10 cellular contexts compared by ENCODE assay signal in the genomic region with DNA sequence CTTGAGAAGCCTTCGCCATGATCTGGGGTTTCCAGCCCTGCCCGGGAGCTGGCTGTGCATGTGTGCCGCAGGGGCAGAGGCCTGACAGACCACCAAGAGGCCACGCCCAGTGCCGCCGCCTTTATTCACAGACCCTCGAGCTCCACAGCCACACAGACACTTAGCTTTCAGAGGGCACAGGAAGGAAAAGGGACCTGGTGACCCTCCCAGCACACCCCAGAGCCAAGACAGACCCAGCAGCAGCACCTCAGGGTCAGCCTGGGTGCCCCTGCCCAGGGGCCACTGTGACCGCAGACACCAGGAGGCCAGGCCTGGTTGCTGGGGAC. TPM values are rescaled to one million over a fixed set of nuclear protein-coding genes. Genes with fewer than 3 reads are reported as not detected.
A peak's percentile ranks its signal among the peaks of the same experiment; 100 is the strongest.
DNase-seq lines count a peak whose midpoint lies in the region; ATAC-seq, FAIRE-seq and TF ChIP-seq lines count a peak whose summit lies in the region.
"Had no signal": no experiment of that assay in that cellular context is flagged by ENCODE, and none has a peak within 500 bp of the region (broad histone marks: within the 10 kb centered on the region; RNA-seq: fewer than 3 reads in every experiment).

No MANE protein-coding gene starts in this region.

- TF ChIP-seq RAD21 in HCT116 (IDR thresholded peaks at IDR 0.05; ENCODE audit: low read depth) (no peak), HepG2 (CRISPR knock-in tag; IDR thresholded peaks at IDR 0.05) (no peak)

- H3K4me1 ChIP-seq in HCT116 (ENCODE audit: control insufficient read depth in 1 of 2, insufficient read depth in 2 of 2, low read length in 2 of 2) (peaks cover 21 to 24% of the 10 kb centered on the region in 2 experiments), HepG2 (ENCODE audit: insufficient read depth, low read length) (peaks cover 32% of the 10 kb centered on the region)
- H3K4me1 ChIP-seq: thyroid gland had no signal

- H3K27ac Mint-ChIP-seq in activated T-helper 17 cell treated with anti-CD3 and anti-CD28 coated beads, Interleukin-2, amount 50 U/mL, for 72 hours = peak overlapping the region; percentile 43
- H3K27ac Mint-ChIP-seq in stimulated activated effector memory CD8-positive, alpha-beta T cell treated with anti-CD3 and anti-CD28 coated beads, Interleukin-12 subunit alpha, Interleukin-12 subunit beta, amount 100 ng/mL, for 72 hours = peak overlapping the region; percentile 60
- H3K27ac Mint-ChIP-seq: activated naive CD8-positive, alpha-beta T cell treated with anti-CD3 and anti-CD28 coated beads for 36 hours had no signal

- RAD21 ChIA-PET in HCT116 (lab: Charles Lee; ENCODE audit: low non-redundant PET in 1 of 2, low total read pairs in 2 of 2, uncharacterized antibody in 2 of 2, unreplicated experiment in 2 of 2) = interaction anchor here in 1 of 2 experiments (0.9 kb wide), 1 partner anchor 28 kb away, joined by 3 read pairs; no protein-coding TSS in a partner anchor

- H3K9me3 Mint-ChIP-seq in activated T-helper 17 cell treated with anti-CD3 and anti-CD28 coated beads, Interleukin-2, amount 50 U/mL, for 72 hours = no peaks in the 10 kb centered on the region
- H3K9me3 Mint-ChIP-seq in stimulated activated effector memory CD8-positive, alpha-beta T cell treated with anti-CD3 and anti-CD28 coated beads, Interleukin-12 subunit alpha, Interleukin-12 subunit beta, amount 100 ng/mL, for 72 hours = no peaks in the 10 kb centered on the region
- H3K9me3 Mint-ChIP-seq: activated naive CD8-positive, alpha-beta T cell treated with anti-CD3 and anti-CD28 coated beads for 36 hours had no signal

- H3K4me1 Mint-ChIP-seq in activated T-helper 17 cell treated with anti-CD3 and anti-CD28 coated beads, Interleukin-2, amount 50 U/mL, for 72 hours = peaks cover 5% of the 10 kb centered on the region
- H3K4me1 Mint-ChIP-seq in stimulated activated effector memory CD8-positive, alpha-beta T cell treated with anti-CD3 and anti-CD28 coated beads, Interleukin-12 subunit alpha, Interleukin-12 subunit beta, amount 100 ng/mL, for 72 hours = peaks cover 22% of the 10 kb centered on the region
- H3K4me1 Mint-ChIP-seq: activated naive CD8-positive, alpha-beta T cell treated with anti-CD3 and anti-CD28 coated beads for 36 hours had no signal

- peak overlapping the region; percentile 41 for H3K9ac ChIP-seq in HCT116 (ENCODE audit: low read length)
- H3K9ac ChIP-seq in HepG2 (ENCODE audit: insufficient read depth, low read depth, low read length) = no peak overlapping the region; the same call in 1 of the 2 replicates

- BruUV-seq in HCT116 (replicated peaks; lab: Mats Ljungman, UMichigan) (no TSS peak), HepG2 (replicated peaks; lab: Mats Ljungman, UMichigan) (no TSS peak)

- POLR2A ChIA-PET in HCT116 (lab: Charles Lee) (interaction anchor here (1.0 to 2.4 kb wide), 3 partner anchors 11 to 45 kb away, joined by 3 to 8 read pairs (median 5); a partner anchor contains a TSS), HepG2 (lab: Yijun Ruan, JAX) (interaction anchor here (0.6 to 2.1 kb wide), 24 partner anchors 11 to 284 kb away, joined by 3 to 52 read pairs (median 5); a partner anchor contains a TSS)

- H3K27me3 Mint-ChIP-seq in activated T-helper 17 cell treated with anti-CD3 and anti-CD28 coated beads, Interleukin-2, amount 50 U/mL, for 72 hours = peaks cover 4% of the 10 kb centered on the region

- in situ Hi-C loops in HepG2 (cut with HindIII; ENCODE audit: extremely low pct_ligation_motif_present, low pct_unique_long_range_greater_than_20kb) = no loop called here

- H3K4me2 ChIP-seq in HCT116 (ENCODE audit: low read length) (peak overlapping the region; percentile 61), HepG2 (ENCODE audit: low read depth, low read length) (0 out of 2 replicates have a peak overlapping the region, but pooled peaks have one; percentile 43)

- TF ChIP-seq POLR2A in HCT116 (IDR thresholded peaks at IDR 0.05; ENCODE audit: borderline replicate concordance, extremely low read depth, insufficient read depth, insufficient read length) (no peak), HepG2 (IDR thresholded peaks at IDR 0.05; ENCODE audit: insufficient read depth in 1 of 2, low read depth in 2 of 2, low read length in 2 of 2) (no peak)

- H3K9me2 ChIP-seq in HCT116 (ENCODE audit: insufficient read depth) = no peaks in the 10 kb centered on the region

- H3K36me3 Mint-ChIP-seq in activated T-helper 17 cell treated with anti-CD3 and anti-CD28 coated beads, Interleukin-2, amount 50 U/mL, for 72 hours (ENCODE audit: low read depth) = no peaks in the 10 kb centered on the region
- peaks cover 4% of the 10 kb centered on the region for H3K36me3 Mint-ChIP-seq in stimulated activated effector memory CD8-positive, alpha-beta T cell treated with anti-CD3 and anti-CD28 coated beads, Interleukin-12 subunit alpha, Interleukin-12 subunit beta, amount 100 ng/mL, for 72 hours

- no peaks in the 10 kb centered on the region for H3K79me2 ChIP-seq in HCT116 (ENCODE audit: insufficient read depth, low read length)
- no peaks in the 10 kb centered on the region for H3K79me2 ChIP-seq in HepG2 (ENCODE audit: insufficient read depth, low read length)

- DNase-seq in HCT116 (ENCODE audit: low read depth, low spot score) (no peak), HepG2 (ENCODE audit: low spot score) (no peak), DMS 273 (lab: John Stamatoyannopoulos, UW; ENCODE audit: unreplicated experiment) (no peak), NCI-H1048 (lab: John Stamatoyannopoulos, UW) (no peak)
- DNase-seq in stimulated activated effector memory CD8-positive, alpha-beta T cell treated with anti-CD3 and anti-CD28 coated beads, Interleukin-12 subunit alpha, Interleukin-12 subunit beta, amount 100 ng/mL, for 72 hours (ENCODE audit: low spot score in 2 of 2) = no peak
- DNase-seq in activated CD8-positive, alpha-beta memory T cell treated with anti-CD3 and anti-CD28 coated beads for 24 hours = no peak

- no peak for FAIRE-seq in HepG2 (lab: Jason Lieb, UNC)

- CTCF ChIA-PET in HCT116 (lab: Charles Lee) (interaction anchor here (0.7 to 1.6 kb wide), 13 partner anchors 11 to 120 kb away, joined by 3 to 10 read pairs (median 4); a partner anchor contains a TSS), HepG2 (lab: Yijun Ruan, JAX; ENCODE audit: low intra/inter-chr PET ratio, low total read pairs) (interaction anchor here (1.2 to 2.5 kb wide), 3 partner anchors 11 to 89 kb away, joined by 3 to 8 read pairs (median 3); a partner anchor contains a TSS)

- TF ChIP-seq EP300 in HepG2 (IDR thresholded peaks at IDR 0.05; ENCODE audit: low read depth in 2 of 2, low read length in 2 of 2) (no peak), HepG2 (CRISPR knock-in tag; IDR thresholded peaks at IDR 0.05; ENCODE audit: borderline replicate concordance) (no peak)

- ATAC-seq in HCT116 (no peak), HepG2 (no peak)
- no peak for ATAC-seq in activated T-helper 17 cell treated with anti-CD3 and anti-CD28 coated beads, Interleukin-2, amount 50 U/mL, for 72 hours (replicated peaks)
- no peak for ATAC-seq in stimulated activated effector memory CD8-positive, alpha-beta T cell treated with anti-CD3 and anti-CD28 coated beads, Interleukin-12 subunit alpha, Interleukin-12 subunit beta, amount 100 ng/mL, for 72 hours

- TF ChIP-seq CTCF in HCT116 (IDR thresholded peaks at IDR 0.05 in 2 of 3, conservative IDR thresholded peaks at IDR 0.05 in 1 of 3; ENCODE audit: borderline replicate concordance in 1 of 3, insufficient read depth in 1 of 3, low read depth in 2 of 3, low read length in 2 of 3) (no peak), HepG2 (CRISPR knock-in tag; IDR thresholded peaks at IDR 0.05) (no peak)

- H3K4me3 ChIP-seq in HCT116 (replicated peaks in 1 of 2; ENCODE audit: low read depth in 1 of 2, low read length in 2 of 2) (no peak overlapping the region), HepG2 (replicated peaks in 1 of 3; ENCODE audit: insufficient read depth in 1 of 3, low read depth in 2 of 3, low read length in 3 of 3) (no peak overlapping the region)
- H3K4me3 ChIP-seq: thyroid gland had no signal

- peak overlapping the region; percentile 74 for H3K27ac ChIP-seq in HCT116 (ENCODE audit: low read depth, low read length)
- peak overlapping the region; percentile 53 for H3K27ac ChIP-seq in HepG2 (ENCODE audit: extremely low read length, insufficient read depth, low read length)
- H3K27ac ChIP-seq: thyroid gland had no signal

- intact Hi-C loops in HCT116 (cut with micrococcal nuclease) = no loop called here
- intact Hi-C loops in HepG2 (cut with micrococcal nuclease; ENCODE audit: unreplicated experiment) = loop anchor here (5.0 kb wide), 1 partner anchor 40 kb away; a partner anchor contains a TSS

- no peak overlapping the region for H3K4me3 Mint-ChIP-seq in activated T-helper 17 cell treated with anti-CD3 and anti-CD28 coated beads, Interleukin-2, amount 50 U/mL, for 72 hours
- H3K4me3 Mint-ChIP-seq in stimulated activated effector memory CD8-positive, alpha-beta T cell treated with anti-CD3 and anti-CD28 coated beads, Interleukin-12 subunit alpha, Interleukin-12 subunit beta, amount 100 ng/mL, for 72 hours = no peak overlapping the region
- H3K4me3 Mint-ChIP-seq: activated naive CD8-positive, alpha-beta T cell treated with anti-CD3 and anti-CD28 coated beads for 36 hours had no signal

- H3K9me3 ChIP-seq in HCT116 (ENCODE audit: control insufficient read depth in 1 of 2, insufficient read depth in 1 of 2, low read depth in 1 of 2, low read length in 2 of 2) = no peaks in the 10 kb centered on the region
- no peaks in the 10 kb centered on the region for H3K9me3 ChIP-seq in HepG2 (ENCODE audit: low read length)
- H3K9me3 ChIP-seq: thyroid gland had no signal

- no peaks in the 10 kb centered on the region for H3K36me3 ChIP-seq in HCT116 (ENCODE audit: control insufficient read depth in 1 of 2, insufficient read depth in 2 of 2, low read length in 2 of 2)
- H3K36me3 ChIP-seq in HepG2 (replicated peaks in 1 of 2; ENCODE audit: control insufficient read depth in 1 of 2, insufficient read depth in 2 of 2, low read length in 2 of 2) = peaks cover 2 to 6% of the 10 kb centered on the region in 2 experiments; a peak in 2 of 5 replicates

- H2AFZ ChIP-seq in HCT116 (ENCODE audit: low read depth, low read length, poor library complexity, severe bottlenecking) = no peak overlapping the region
- no peak overlapping the region for H2AFZ ChIP-seq in HepG2 (ENCODE audit: low read length)

- H3K27me3 ChIP-seq in HCT116 (ENCODE audit: insufficient read depth, low read length) (no peaks in the 10 kb centered on the region), HepG2 (ENCODE audit: control insufficient read depth in 1 of 2, insufficient read depth in 2 of 2, low read length in 2 of 2) (no peaks in the 10 kb centered on the region; a peak in 2 of 5 replicates)
- H3K27me3 ChIP-seq: thyroid gland had no signal

- WGBS in HepG2 (ENCODE audit: low lambda C conversion rate) = 86% methylated on average over 8 of the region's 8 CpGs

- H4K20me1 ChIP-seq in HCT116 (ENCODE audit: insufficient read depth) (no peaks in the 10 kb centered on the region), HepG2 (ENCODE audit: insufficient read depth, low read length) (no peaks in the 10 kb centered on the region; the same call in 1 of the 2 replicates)

RNA-seq across cellular contexts. Expression of a gene that starts 10.8 kb away (rescaled TPM):
- total RNA-seq in HCT116 (2021; ENCODE audit: unreplicated experiment) (59.2 TPM), HepG2 (2016; rRNA removed; fragmentation: Illumina TruSeq; extraction: Trizol) (76.1 and 84.9 TPM in 2 replicates)
- 63.3 and 64.8 TPM in 2 replicates for polyA plus RNA-seq in HCT116 (2012)
- total RNA-seq in activated T-helper 17 cell treated with anti-CD3 and anti-CD28 coated beads, Interleukin-2, amount 50 U/mL, for 72 hours = 10 to 100 TPM; 45.7 to 94.4 TPM
- 74.8 and 93.7 TPM in 2 replicates for total RNA-seq in HepG2 (2016; cell fraction: cytosol; rRNA removed; fragmentation: Illumina TruSeq; extraction: Trizol; ENCODE audit: low read depth)
- 73.6 and 90.1 TPM in 2 replicates for total RNA-seq in HepG2 (2016; cell fraction: insoluble cytoplasmic fraction; rRNA removed; fragmentation: Illumina TruSeq; extraction: Trizol)
- total RNA-seq in HepG2 (2016; cell fraction: membrane; rRNA removed; fragmentation: Illumina TruSeq; extraction: Trizol) = 97.9 and 116 TPM in 2 replicates
- total RNA-seq in HepG2 (2016; cell fraction: nucleus; rRNA removed; fragmentation: Illumina TruSeq; extraction: Trizol) = 29.3 and 32.8 TPM in 2 replicates
- 79.7 and 113 TPM in 2 replicates for polyA plus RNA-seq in HepG2 (2011; rRNA removed)
- 95.7 and 150 TPM in 2 replicates for polyA plus RNA-seq in HepG2 (2011; cell fraction: cytosol; rRNA removed)
- 122 and 140 TPM in 2 replicates for polyA plus RNA-seq in HepG2 (2011; cell fraction: nucleus; rRNA removed)
- polyA plus RNA-seq in HepG2 (2012) = 44.7 and 56.7 TPM in 2 replicates
- 77.4 and 92.8 TPM in 2 replicates for polyA plus RNA-seq in HepG2 (2016; cell fraction: cytosol; fragmentation: Illumina TruSeq; extraction: Trizol; ENCODE audit: low read depth)
- polyA plus RNA-seq in HepG2 (2016; cell fraction: insoluble cytoplasmic fraction; fragmentation: Illumina TruSeq; extraction: Trizol; ENCODE audit: low read depth) = 75.3 and 82.0 TPM in 2 replicates
- polyA plus RNA-seq in HepG2 (2016; cell fraction: membrane; fragmentation: Illumina TruSeq; extraction: Trizol; ENCODE audit: low read depth) = 86.8 and 108 TPM in 2 replicates
- 63.7 and 68.1 TPM in 2 replicates for polyA plus RNA-seq in HepG2 (2016; cell fraction: nucleus; fragmentation: Illumina TruSeq; extraction: Trizol; ENCODE audit: insufficient read depth, low read depth)
- polyA minus RNA-seq in HepG2 (2011; rRNA and poly(A)+ RNA removed; ENCODE audit: low replicate concordance) = 1.6 and 50.7 TPM in 2 replicates
- polyA minus RNA-seq in HepG2 (2011; cell fraction: cytosol; rRNA and poly(A)+ RNA removed) = 39.9 and 44.0 TPM in 2 replicates
- polyA minus RNA-seq in HepG2 (2011; cell fraction: nucleus; rRNA and poly(A)+ RNA removed) = 12.4 and 13.7 TPM in 2 replicates

RNA-seq across cellular contexts. Expression of a gene that starts 12.6 kb away (rescaled TPM):
- total RNA-seq in HCT116 (2021; ENCODE audit: unreplicated experiment) (not detected), HepG2 (2016; rRNA removed; fragmentation: Illumina TruSeq; extraction: Trizol) (0.69 and 1.00 TPM in 2 replicates)
- polyA plus RNA-seq in HCT116 (2012) = 0.64 and 0.76 TPM in 2 replicates
- not detected for total RNA-seq in activated T-helper 17 cell treated with anti-CD3 and anti-CD28 coated beads, Interleukin-2, amount 50 U/mL, for 72 hours
- 0.71 and 2.3 TPM in 2 replicates for total RNA-seq in HepG2 (2016; cell fraction: cytosol; rRNA removed; fragmentation: Illumina TruSeq; extraction: Trizol; ENCODE audit: low read depth)
- 1.3 TPM in 1 of 2 replicates, not detected in the other for total RNA-seq in HepG2 (2016; cell fraction: insoluble cytoplasmic fraction; rRNA removed; fragmentation: Illumina TruSeq; extraction: Trizol)
- total RNA-seq in HepG2 (2016; cell fraction: membrane; rRNA removed; fragmentation: Illumina TruSeq; extraction: Trizol) = 1.00 and 1.2 TPM in 2 replicates
- total RNA-seq in HepG2 (2016; cell fraction: nucleus; rRNA removed; fragmentation: Illumina TruSeq; extraction: Trizol) = 0.91 and 1.8 TPM in 2 replicates
- polyA plus RNA-seq in HepG2 (2011; rRNA removed) = 0.17 and 0.33 TPM in 2 replicates
- 0.55 and 1.1 TPM in 2 replicates for polyA plus RNA-seq in HepG2 (2011; cell fraction: cytosol; rRNA removed)
- polyA plus RNA-seq in HepG2 (2011; cell fraction: nucleus; rRNA removed) = 1.6 and 2.8 TPM in 2 replicates
- 0.34 and 0.52 TPM in 2 replicates for polyA plus RNA-seq in HepG2 (2012)
- 0.57 and 1.0 TPM in 2 replicates for polyA plus RNA-seq in HepG2 (2016; cell fraction: cytosol; fragmentation: Illumina TruSeq; extraction: Trizol; ENCODE audit: low read depth)
- 1.7 TPM in 1 of 2 replicates, not detected in the other for polyA plus RNA-seq in HepG2 (2016; cell fraction: insoluble cytoplasmic fraction; fragmentation: Illumina TruSeq; extraction: Trizol; ENCODE audit: low read depth)
- 0.56 TPM in 1 of 2 replicates, not detected in the other for polyA plus RNA-seq in HepG2 (2016; cell fraction: membrane; fragmentation: Illumina TruSeq; extraction: Trizol; ENCODE audit: low read depth)
- polyA plus RNA-seq in HepG2 (2016; cell fraction: nucleus; fragmentation: Illumina TruSeq; extraction: Trizol; ENCODE audit: insufficient read depth, low read depth) = 2.1 TPM in 1 of 2 replicates, not detected in the other
- 0.09 and 0.88 TPM in 2 replicates for polyA minus RNA-seq in HepG2 (2011; rRNA and poly(A)+ RNA removed; ENCODE audit: low replicate concordance)
- not detected in 2 replicates for polyA minus RNA-seq in HepG2 (2011; cell fraction: cytosol; rRNA and poly(A)+ RNA removed)
- 1.9 TPM in 1 of 2 replicates, not detected in the other for polyA minus RNA-seq in HepG2 (2011; cell fraction: nucleus; rRNA and poly(A)+ RNA removed)
- total RNA-seq: activated naive CD8-positive, alpha-beta T cell treated with anti-CD3 and anti-CD28 coated beads for 36 hours; chondrocyte; thyroid gland had no signal

RNA-seq across cellular contexts. Expression of a gene that starts 18.3 kb away (rescaled TPM):
- total RNA-seq in HCT116 (2021; ENCODE audit: unreplicated experiment) (not detected), HepG2 (2016; rRNA removed; fragmentation: Illumina TruSeq; extraction: Trizol) (0.13 TPM in 1 of 2 replicates, not detected in the other)
- polyA plus RNA-seq in HCT116 (2012) = 0.12 TPM in 1 of 2 replicates, not detected in the other
- total RNA-seq in activated T-helper 17 cell treated with anti-CD3 and anti-CD28 coated beads, Interleukin-2, amount 50 U/mL, for 72 hours = under 1 TPM in 1 of 2 donors, not detected in 1; 0.26 TPM
- not detected in 2 replicates for total RNA-seq in HepG2 (2016; cell fraction: cytosol; rRNA removed; fragmentation: Illumina TruSeq; extraction: Trizol; ENCODE audit: low read depth)
- total RNA-seq in HepG2 (2016; cell fraction: insoluble cytoplasmic fraction; rRNA removed; fragmentation: Illumina TruSeq; extraction: Trizol) = 0.15 TPM in 1 of 2 replicates, not detected in the other
- total RNA-seq in HepG2 (2016; cell fraction: membrane; rRNA removed; fragmentation: Illumina TruSeq; extraction: Trizol) = not detected in 2 replicates
- 0.31 TPM in 1 of 2 replicates, not detected in the other for total RNA-seq in HepG2 (2016; cell fraction: nucleus; rRNA removed; fragmentation: Illumina TruSeq; extraction: Trizol)
- 0.04 and 0.27 TPM in 2 replicates for polyA plus RNA-seq in HepG2 (2011; rRNA removed)
- polyA plus RNA-seq in HepG2 (2011; cell fraction: cytosol; rRNA removed) = 0.10 and 0.12 TPM in 2 replicates
- 4.7 and 5.5 TPM in 2 replicates for polyA plus RNA-seq in HepG2 (2011; cell fraction: nucleus; rRNA removed)
- 0.07 and 0.27 TPM in 2 replicates for polyA plus RNA-seq in HepG2 (2012)
- not detected in 2 replicates for polyA plus RNA-seq in HepG2 (2016; cell fraction: cytosol; fragmentation: Illumina TruSeq; extraction: Trizol; ENCODE audit: low read depth)
- not detected in 2 replicates for polyA plus RNA-seq in HepG2 (2016; cell fraction: insoluble cytoplasmic fraction; fragmentation: Illumina TruSeq; extraction: Trizol; ENCODE audit: low read depth)
- polyA plus RNA-seq in HepG2 (2016; cell fraction: membrane; fragmentation: Illumina TruSeq; extraction: Trizol; ENCODE audit: low read depth) = not detected in 2 replicates
- 0.31 and 0.60 TPM in 2 replicates for polyA plus RNA-seq in HepG2 (2016; cell fraction: nucleus; fragmentation: Illumina TruSeq; extraction: Trizol; ENCODE audit: insufficient read depth, low read depth)
- 0.14 and 0.26 TPM in 2 replicates for polyA minus RNA-seq in HepG2 (2011; rRNA and poly(A)+ RNA removed; ENCODE audit: low replicate concordance)
- polyA minus RNA-seq in HepG2 (2011; cell fraction: cytosol; rRNA and poly(A)+ RNA removed) = not detected in 2 replicates
- 0.52 and 0.87 TPM in 2 replicates for polyA minus RNA-seq in HepG2 (2011; cell fraction: nucleus; rRNA and poly(A)+ RNA removed)
- total RNA-seq: activated naive CD8-positive, alpha-beta T cell treated with anti-CD3 and anti-CD28 coated beads for 36 hours; chondrocyte; thyroid gland had no signal

RNA-seq across cellular contexts. Expression of a gene that starts 38.1 kb away (rescaled TPM):
- total RNA-seq in HCT116 (2021; ENCODE audit: unreplicated experiment) (1,043 TPM), HepG2 (2016; rRNA removed; fragmentation: Illumina TruSeq; extraction: Trizol) (337 and 782 TPM in 2 replicates)
- 1,480 and 1,509 TPM in 2 replicates for polyA plus RNA-seq in HCT116 (2012)
- total RNA-seq in activated T-helper 17 cell treated with anti-CD3 and anti-CD28 coated beads, Interleukin-2, amount 50 U/mL, for 72 hours = 100 to 1,000 TPM; 506 to 602 TPM
- 162 and 167 TPM in 2 replicates for total RNA-seq in HepG2 (2016; cell fraction: cytosol; rRNA removed; fragmentation: Illumina TruSeq; extraction: Trizol; ENCODE audit: low read depth)
- total RNA-seq in HepG2 (2016; cell fraction: insoluble cytoplasmic fraction; rRNA removed; fragmentation: Illumina TruSeq; extraction: Trizol) = 282 and 813 TPM in 2 replicates
- total RNA-seq in HepG2 (2016; cell fraction: membrane; rRNA removed; fragmentation: Illumina TruSeq; extraction: Trizol) = 299 and 300 TPM in 2 replicates
- 801 and 884 TPM in 2 replicates for total RNA-seq in HepG2 (2016; cell fraction: nucleus; rRNA removed; fragmentation: Illumina TruSeq; extraction: Trizol)
- polyA plus RNA-seq in HepG2 (2011; rRNA removed) = 181 and 185 TPM in 2 replicates
- polyA plus RNA-seq in HepG2 (2011; cell fraction: cytosol; rRNA removed) = 150 and 176 TPM in 2 replicates
- polyA plus RNA-seq in HepG2 (2011; cell fraction: nucleus; rRNA removed) = 517 and 557 TPM in 2 replicates
- 1,462 and 1,524 TPM in 2 replicates for polyA plus RNA-seq in HepG2 (2012)
- 236 TPM in 2 replicates for polyA plus RNA-seq in HepG2 (2016; cell fraction: cytosol; fragmentation: Illumina TruSeq; extraction: Trizol; ENCODE audit: low read depth)
- 494 and 566 TPM in 2 replicates for polyA plus RNA-seq in HepG2 (2016; cell fraction: insoluble cytoplasmic fraction; fragmentation: Illumina TruSeq; extraction: Trizol; ENCODE audit: low read depth)
- 378 and 399 TPM in 2 replicates for polyA plus RNA-seq in HepG2 (2016; cell fraction: membrane; fragmentation: Illumina TruSeq; extraction: Trizol; ENCODE audit: low read depth)
- 2,290 and 2,428 TPM in 2 replicates for polyA plus RNA-seq in HepG2 (2016; cell fraction: nucleus; fragmentation: Illumina TruSeq; extraction: Trizol; ENCODE audit: insufficient read depth, low read depth)
- 90.8 and 213 TPM in 2 replicates for polyA minus RNA-seq in HepG2 (2011; rRNA and poly(A)+ RNA removed; ENCODE audit: low replicate concordance)
- polyA minus RNA-seq in HepG2 (2011; cell fraction: cytosol; rRNA and poly(A)+ RNA removed) = 303 and 378 TPM in 2 replicates
- 250 and 278 TPM in 2 replicates for polyA minus RNA-seq in HepG2 (2011; cell fraction: nucleus; rRNA and poly(A)+ RNA removed)

RNA-seq across cellular contexts. Expression of a gene that starts 48.9 kb away (rescaled TPM):
- total RNA-seq in HCT116 (2021; ENCODE audit: unreplicated experiment) = 554 TPM
- 393 and 453 TPM in 2 replicates for polyA plus RNA-seq in HCT116 (2012)
- total RNA-seq in activated T-helper 17 cell treated with anti-CD3 and anti-CD28 coated beads, Interleukin-2, amount 50 U/mL, for 72 hours = 100 to 1,000 TPM; 384 to 814 TPM
- total RNA-seq in HepG2 (2016; rRNA removed; fragmentation: Illumina TruSeq; extraction: Trizol) = 64.0 and 120 TPM in 2 replicates
- total RNA-seq in HepG2 (2016; cell fraction: cytosol; rRNA removed; fragmentation: Illumina TruSeq; extraction: Trizol; ENCODE audit: low read depth) = 25.7 and 26.7 TPM in 2 replicates
- total RNA-seq in HepG2 (2016; cell fraction: insoluble cytoplasmic fraction; rRNA removed; fragmentation: Illumina TruSeq; extraction: Trizol) = 73.7 and 111 TPM in 2 replicates
- 68.1 and 73.5 TPM in 2 replicates for total RNA-seq in HepG2 (2016; cell fraction: membrane; rRNA removed; fragmentation: Illumina TruSeq; extraction: Trizol)
- total RNA-seq in HepG2 (2016; cell fraction: nucleus; rRNA removed; fragmentation: Illumina TruSeq; extraction: Trizol) = 66.3 and 84.1 TPM in 2 replicates
- polyA plus RNA-seq in HepG2 (2011; rRNA removed) = 40.0 and 52.1 TPM in 2 replicates
- polyA plus RNA-seq in HepG2 (2011; cell fraction: cytosol; rRNA removed) = 61.3 and 96.2 TPM in 2 replicates
- 174 and 191 TPM in 2 replicates for polyA plus RNA-seq in HepG2 (2011; cell fraction: nucleus; rRNA removed)
- 159 and 169 TPM in 2 replicates for polyA plus RNA-seq in HepG2 (2012)
- polyA plus RNA-seq in HepG2 (2016; cell fraction: cytosol; fragmentation: Illumina TruSeq; extraction: Trizol; ENCODE audit: low read depth) = 89.7 and 102 TPM in 2 replicates
- 221 and 287 TPM in 2 replicates for polyA plus RNA-seq in HepG2 (2016; cell fraction: insoluble cytoplasmic fraction; fragmentation: Illumina TruSeq; extraction: Trizol; ENCODE audit: low read depth)
- 171 and 188 TPM in 2 replicates for polyA plus RNA-seq in HepG2 (2016; cell fraction: membrane; fragmentation: Illumina TruSeq; extraction: Trizol; ENCODE audit: low read depth)
- polyA plus RNA-seq in HepG2 (2016; cell fraction: nucleus; fragmentation: Illumina TruSeq; extraction: Trizol; ENCODE audit: insufficient read depth, low read depth) = 248 and 249 TPM in 2 replicates
- polyA minus RNA-seq in HepG2 (2011; rRNA and poly(A)+ RNA removed; ENCODE audit: low replicate concordance) = 35.7 and 46.7 TPM in 2 replicates
- polyA minus RNA-seq in HepG2 (2011; cell fraction: cytosol; rRNA and poly(A)+ RNA removed) = 54.0 and 54.8 TPM in 2 replicates
- polyA minus RNA-seq in HepG2 (2011; cell fraction: nucleus; rRNA and poly(A)+ RNA removed) = 52.7 and 57.6 TPM in 2 replicates
